Comparison of ENCODE assay signal across 9 cellular contexts in the genomic region with DNA sequence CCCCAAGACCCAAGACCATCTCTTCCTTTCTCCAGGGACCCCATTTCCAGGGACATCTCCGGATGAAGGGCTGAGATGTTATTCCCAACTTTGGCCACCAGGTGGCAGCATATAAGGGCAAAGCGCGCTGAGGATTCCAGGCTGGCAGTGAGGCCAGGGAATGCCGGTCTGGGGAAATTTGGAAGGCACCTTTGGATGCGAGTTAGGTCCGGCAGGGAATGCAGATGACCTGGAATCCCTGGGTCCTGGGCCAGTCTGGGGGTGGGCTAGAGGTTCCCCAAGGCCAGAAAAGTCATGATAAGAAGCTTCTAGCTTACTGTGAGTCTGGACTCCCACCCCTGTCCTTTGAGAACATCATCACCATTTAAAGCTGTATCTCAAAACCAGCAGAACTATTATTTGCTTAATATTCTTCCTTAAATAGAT. TPM values are rescaled to one million over a fixed set of nuclear protein-coding genes. Genes with fewer than 3 reads are reported as not detected.
A peak's percentile ranks its signal among the peaks of the same experiment; 100 is the strongest.
DNase-seq lines count a peak whose midpoint lies in the region; ATAC-seq and TF ChIP-seq lines count a peak whose summit lies in the region.
"Had no signal": no experiment of that assay in that cellular context is flagged by ENCODE, and none has a peak within 500 bp of the region (broad histone marks: within the 10 kb centered on the region; RNA-seq: fewer than 3 reads in every experiment).

No MANE protein-coding gene starts in this region.

- H3K27me3 ChIP-seq in OCI-LY1 (ENCODE audit: insufficient read depth, low read length) (no peaks in the 10 kb centered on the region), neutrophil (peaks cover 32% of the 10 kb centered on the region), upper lobe of right lung (peaks cover 19% of the 10 kb centered on the region)

- H3K4me1 ChIP-seq in OCI-LY1 (ENCODE audit: insufficient read depth, low read length, severe bottlenecking): no peaks in the 10 kb centered on the region
- peaks cover 38 to 52% of the 10 kb centered on the region in 2 experiments for H3K4me1 ChIP-seq in neutrophil (ENCODE audit: control insufficient read depth in 1 of 2, insufficient read depth in 1 of 2, low read depth in 1 of 2, low read length in 1 of 2)
- no peaks in the 10 kb centered on the region for H3K4me1 ChIP-seq in upper lobe of right lung

- no peak overlapping the region for H3K4me2 ChIP-seq in OCI-LY1 (ENCODE audit: low read length)

- no peaks in the 10 kb centered on the region for H3K79me2 ChIP-seq in OCI-LY1 (ENCODE audit: insufficient read depth, low read length)

- H3K4me3 ChIP-seq in OCI-LY1 (ENCODE audit: low read depth, low read length, poor library complexity, severe bottlenecking) (no peak overlapping the region), foreskin fibroblast (ENCODE audit: low read depth in 1 of 2, low read length in 2 of 2) (no peak overlapping the region), neutrophil (ENCODE audit: low read depth in 1 of 2, low read length in 1 of 2) (no peak overlapping the region), upper lobe of right lung (no peak overlapping the region)
- H3K4me3 ChIP-seq: skin epidermis had no signal

- DNase-seq in H4 (ENCODE audit: low spot score) (peak; percentile 53), activated T-helper 1 cell treated with Interleukin-2 at 50 U/mL for 16 hours (ENCODE audit: low read depth) (peak; percentile 22), foreskin fibroblast (peak; percentile 28 to 78), upper lobe of right lung (peak; percentile 71), islet precursor cell (no peak)

- peak; percentile 62 for ATAC-seq in upper lobe of right lung

- no peaks in the 10 kb centered on the region for H3K36me3 ChIP-seq in OCI-LY1 (ENCODE audit: insufficient read depth, low read length)
- H3K36me3 ChIP-seq in neutrophil: no peaks in the 10 kb centered on the region
- H3K36me3 ChIP-seq in upper lobe of right lung: no peaks in the 10 kb centered on the region

- H2AFZ ChIP-seq in OCI-LY1 (ENCODE audit: low read length): no peak overlapping the region

- H3K27ac ChIP-seq in C4-2B: no peak overlapping the region
- H3K27ac ChIP-seq in OCI-LY1 (ENCODE audit: low read depth, low read length, poor library complexity, severe bottlenecking): no peak overlapping the region
- H3K27ac ChIP-seq in neutrophil: no peak overlapping the region
- H3K27ac ChIP-seq in upper lobe of right lung: no peak overlapping the region
- H3K27ac ChIP-seq: skin epidermis had no signal

- peak; percentile 97 for TF ChIP-seq CTCF in C4-2B (conservative IDR thresholded peaks at IDR 0.05)
- TF ChIP-seq CTCF in OCI-LY1 (IDR thresholded peaks at IDR 0.05; ENCODE audit: low read length): peak; percentile 93
- peak; percentile 83 for TF ChIP-seq CTCF in foreskin fibroblast (IDR thresholded peaks at IDR 0.05; ENCODE audit: low read depth, low read length)
- peak; percentile 94 for TF ChIP-seq CTCF in neutrophil (IDR thresholded peaks at IDR 0.05)
- peak; percentile 97 for TF ChIP-seq CTCF in upper lobe of right lung (IDR thresholded peaks at IDR 0.05)

- no peaks in the 10 kb centered on the region for H3K9me3 ChIP-seq in OCI-LY1 (ENCODE audit: low read length)
- no peaks in the 10 kb centered on the region for H3K9me3 ChIP-seq in neutrophil
- H3K9me3 ChIP-seq in upper lobe of right lung: no peaks in the 10 kb centered on the region

- no peak overlapping the region for H3K9ac ChIP-seq in OCI-LY1 (ENCODE audit: low read length)

- H3K9me2 ChIP-seq in OCI-LY1 (ENCODE audit: low read depth, low read length): no peaks in the 10 kb centered on the region

- intact Hi-C loops in upper lobe of right lung (cut with DNase I): no loop called here

- H3F3A ChIP-seq in OCI-LY1 (ENCODE audit: insufficient read depth, low read length): no peaks in the 10 kb centered on the region

- no peaks in the 10 kb centered on the region for H4K20me1 ChIP-seq in OCI-LY1 (ENCODE audit: insufficient read depth, low read length)

RNA-seq across cellular contexts. Expression of a gene that starts 1.6 kb away (rescaled TPM):
- 0.37 TPM in 1 of 2 replicates, not detected in the other for total RNA-seq in H4 (2014; rRNA removed; shearing (Covaris generic))
- 0.64 TPM for total RNA-seq in upper lobe of right lung

RNA-seq across cellular contexts. Expression of a gene that starts 4.8 kb away (rescaled TPM):
- not detected in 2 replicates for total RNA-seq in H4 (2014; rRNA removed; shearing (Covaris generic))
- total RNA-seq in upper lobe of right lung: not detected

RNA-seq across cellular contexts. Expression of a gene that starts 36.4 kb away (rescaled TPM):
- total RNA-seq in H4 (2014; rRNA removed; shearing (Covaris generic)): not detected in 2 replicates
- total RNA-seq in upper lobe of right lung: not detected

RNA-seq across cellular contexts. Expression of a gene that starts 46.7 kb away (rescaled TPM):
- 6.6 and 12.2 TPM in 2 replicates for total RNA-seq in H4 (2014; rRNA removed; shearing (Covaris generic))
- 40.3 TPM for total RNA-seq in upper lobe of right lung
